In the genomic region with DNA sequence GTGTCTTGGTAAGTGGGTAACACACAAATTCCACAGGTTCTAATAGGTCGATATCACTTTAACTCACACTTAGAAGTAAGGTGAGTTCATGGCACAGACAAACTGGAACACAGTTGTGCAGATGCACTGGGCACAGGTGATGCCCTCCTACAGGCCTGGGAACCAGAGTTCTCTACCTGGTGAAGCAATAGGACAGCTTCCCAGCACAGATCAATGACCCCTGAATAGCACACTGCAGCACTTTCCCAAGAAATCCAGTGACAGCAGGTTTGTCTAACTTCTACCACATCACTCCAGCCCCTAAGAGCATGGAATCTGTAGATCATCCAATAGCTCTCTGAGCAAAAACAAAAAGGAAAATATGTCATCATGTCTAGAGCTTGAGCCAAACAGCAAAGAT, we compare ENCODE assay signal across 16 cellular contexts. TPM values are rescaled to one million over a fixed set of nuclear protein-coding genes. Genes with fewer than 3 reads are reported as not detected.
A peak's percentile ranks its signal among the peaks of the same experiment; 100 is the strongest.
DNase-seq lines count a peak whose midpoint lies in the region; ATAC-seq and TF ChIP-seq lines count a peak whose summit lies in the region.
"Had no signal": no experiment of that assay in that cellular context is flagged by ENCODE, and none has a peak within 500 bp of the region (broad histone marks: within the 10 kb centered on the region; RNA-seq: fewer than 3 reads in every experiment).

No MANE protein-coding gene starts in this region.

- intact Hi-C loops in natural killer cell (cut with micrococcal nuclease), result no loop called here

- no peak overlapping the region for H3K9ac ChIP-seq in adipocyte (ENCODE audit: low read length)

- H3K9me3 Mint-ChIP-seq in neural crest cell, result no peaks in the 10 kb centered on the region
- no peaks in the 10 kb centered on the region for H3K9me3 Mint-ChIP-seq in natural killer cell
- H3K9me3 Mint-ChIP-seq: CD4-positive, alpha-beta T cell; IgD-negative memory B cell had no signal

- H3K9me3 ChIP-seq in adipocyte (ENCODE audit: control insufficient read depth, low read length), result no peaks in the 10 kb centered on the region
- H3K9me3 ChIP-seq: Caco-2 had no signal

- DNase-seq in adipocyte (ENCODE audit: low read depth) (peak; percentile 40), choroid plexus epithelial cell (ENCODE audit: low read depth) (peak; percentile 39), left lobe of liver (ENCODE audit: low spot score) (no peak), neural crest cell (ENCODE audit: low read depth, low spot score) (no peak), NCI-H2227 treated with DMSO at 0.1 percent for 48 hours (lab: John Stamatoyannopoulos, UW) (no peak), natural killer cell (no peak), activated gamma-delta T cell treated with Interleukin-2 at 50 U/mL for 16 hours (no peak), cerebellar nuclear complex (lab: John Stamatoyannopoulos, UW) (no peak)
- DNase-seq: ACHN; AML-193; Caco-2; CD4-positive, alpha-beta T cell; GOT3; H7 had no signal

- TF ChIP-seq CTCF in choroid plexus epithelial cell (conservative IDR thresholded peaks at IDR 0.05; ENCODE audit: low read depth, low read length) (no peak), neural crest cell (conservative IDR thresholded peaks at IDR 0.05) (no peak), natural killer cell (IDR thresholded peaks at IDR 0.05) (no peak)

- H3K4me3 Mint-ChIP-seq in neural crest cell (no peak overlapping the region), natural killer cell (no peak overlapping the region)
- H3K4me3 Mint-ChIP-seq: CD4-positive, alpha-beta T cell; IgD-negative memory B cell had no signal

- ATAC-seq in left lobe of liver (peak; percentile 79), natural killer cell (no peak)
- ATAC-seq: HCT116 had no signal

- H3K27ac Mint-ChIP-seq in neural crest cell (ENCODE audit: unreplicated experiment) (peak overlapping the region; percentile 19), natural killer cell (no peak overlapping the region)
- H3K27ac Mint-ChIP-seq: CD4-positive, alpha-beta T cell; IgD-negative memory B cell had no signal

- H3K27me3 Mint-ChIP-seq in neural crest cell (ENCODE audit: low read depth) (no peaks in the 10 kb centered on the region), natural killer cell (ENCODE audit: low read depth in 2 of 2) (peaks cover 3 to 8% of the 10 kb centered on the region in 2 donors)

- H3K27me3 ChIP-seq in adipocyte (replicated peaks; ENCODE audit: control insufficient read depth, insufficient read depth, low read length), result no peaks in the 10 kb centered on the region

- H3K4me1 Mint-ChIP-seq in neural crest cell (no peaks in the 10 kb centered on the region), natural killer cell (no peaks in the 10 kb centered on the region)
- H3K4me1 Mint-ChIP-seq: IgD-negative memory B cell had no signal

- H3K36me3 ChIP-seq in adipocyte (ENCODE audit: control insufficient read depth, insufficient read depth, low read length, severe bottlenecking), result peaks cover 22% of the 10 kb centered on the region

- peaks cover 9% of the 10 kb centered on the region for H3K4me1 ChIP-seq in adipocyte (ENCODE audit: control insufficient read depth, insufficient read depth, low read length)
- H3K4me1 ChIP-seq: Caco-2 had no signal

- no peak overlapping the region for H3K4me3 ChIP-seq in adipocyte (ENCODE audit: low read length)
- H3K4me3 ChIP-seq in choroid plexus epithelial cell (ENCODE audit: low read depth, low read length), result no peak overlapping the region

- H3K36me3 Mint-ChIP-seq in neural crest cell (ENCODE audit: low read depth), result no peaks in the 10 kb centered on the region
- no peaks in the 10 kb centered on the region for H3K36me3 Mint-ChIP-seq in natural killer cell
- H3K36me3 Mint-ChIP-seq: IgD-negative memory B cell had no signal

RNA-seq across cellular contexts. Expression of a gene that starts 33.5 kb away (rescaled TPM):
- 42.5 TPM for total RNA-seq in left lobe of liver
- total RNA-seq in neural crest cell, result 28.8 and 29.3 TPM in 2 replicates
- 10 to 100 TPM; 13.8 to 15.9 (median 14.7) TPM for total RNA-seq in natural killer cell

Comparison
In these comparisons a context has a peak if more than half of its experiments do, and no peak if none do; other contexts are left out.
1. DNase-seq: peak in adipocyte (single experiment) and choroid plexus epithelial cell (single experiment); none in left lobe of liver (single experiment), neural crest cell (single experiment), NCI-H2227 treated with DMSO at 0.1 percent for 48 hours (single experiment), natural killer cell (single experiment), activated gamma-delta T cell treated with Interleukin-2 at 50 U/mL for 16 hours (single experiment) and cerebellar nuclear complex (0 of 2).